ENCODE assay signal across 12 cellular contexts in the genomic region with DNA sequence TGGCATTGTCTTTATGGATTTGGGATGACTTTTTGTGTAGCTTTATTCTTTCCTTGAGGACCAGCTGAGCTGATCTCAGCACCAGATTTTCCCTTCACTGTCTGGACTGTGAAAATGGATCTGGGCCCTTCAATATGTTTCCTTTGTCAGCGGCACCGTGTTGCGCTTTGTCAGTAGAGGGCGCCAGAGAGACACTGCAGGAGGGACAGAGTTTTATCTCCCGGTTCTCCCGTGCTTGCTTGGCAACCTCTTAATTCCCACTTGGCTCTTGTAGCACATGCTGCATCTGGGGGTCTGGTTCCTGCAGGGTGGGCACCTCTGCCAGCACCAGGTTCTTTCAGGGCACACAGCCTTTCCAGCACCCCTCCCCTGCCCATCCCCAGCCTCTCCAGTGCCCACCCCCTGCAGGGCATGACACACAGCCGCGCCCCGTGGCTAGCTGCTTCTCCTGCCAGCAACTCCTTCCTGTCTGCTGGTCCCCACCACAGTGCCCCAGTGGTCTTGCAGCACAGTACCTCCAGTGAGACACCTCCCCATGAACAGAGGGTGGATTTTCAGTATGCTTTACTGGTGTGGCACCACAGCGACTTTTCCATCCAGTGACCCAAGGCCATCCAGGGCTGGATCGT. TPM values are rescaled to one million over a fixed set of nuclear protein-coding genes. Genes with fewer than 3 reads are reported as not detected.
A peak's percentile ranks its signal among the peaks of the same experiment; 100 is the strongest.
DNase-seq lines count a peak whose midpoint lies in the region; ATAC-seq and TF ChIP-seq lines count a peak whose summit lies in the region.
"Had no signal": no experiment of that assay in that cellular context is flagged by ENCODE, and none has a peak within 500 bp of the region (broad histone marks: within the 10 kb centered on the region; RNA-seq: fewer than 3 reads in every experiment).

No MANE protein-coding gene starts in this region.

- H3K4me3 Mint-ChIP-seq in osteocyte (ENCODE audit: unreplicated experiment), result no peak overlapping the region

- H3K27ac ChIP-seq in MM.1S (ENCODE audit: low read length) (no peak overlapping the region), uterus (no peak overlapping the region)
- H3K27ac ChIP-seq: BLaER1 treated with 17β-estradiol and CSF1 and Interleukin-3, amounts not matched to agents 10 nM and 100 nM had no signal

- peak; percentile 75 for TF ChIP-seq CTCF in MM.1S (IDR thresholded peaks at IDR 0.05; ENCODE audit: low read length)
- TF ChIP-seq CTCF in astrocyte of the cerebellum (IDR thresholded peaks at IDR 0.05; ENCODE audit: low read depth, low read length, missing control alignments), result peak; percentile 6
- peak; percentile 19 for TF ChIP-seq CTCF in osteocyte (IDR thresholded peaks at IDR 0.05)
- no peak for TF ChIP-seq CTCF in uterus (IDR thresholded peaks at IDR 0.05)

- H3K27ac Mint-ChIP-seq in osteocyte (ENCODE audit: unreplicated experiment), result no peak overlapping the region

- no peaks in the 10 kb centered on the region for H3F3A ChIP-seq in MM.1S (ENCODE audit: insufficient read depth, low read length)

- H3K36me3 ChIP-seq in MM.1S (replicated peaks; ENCODE audit: insufficient read depth, low read length) (no peaks in the 10 kb centered on the region), uterus (no peaks in the 10 kb centered on the region)
- H3K36me3 ChIP-seq: BLaER1 treated with 17β-estradiol and CSF1 and Interleukin-3, amounts not matched to agents 10 nM and 100 nM had no signal

- H3K4me1 ChIP-seq in MM.1S (ENCODE audit: low read length), result no peaks in the 10 kb centered on the region
- no peaks in the 10 kb centered on the region for H3K4me1 ChIP-seq in uterus

- H3K27me3 Mint-ChIP-seq in osteocyte (ENCODE audit: unreplicated experiment), result peaks cover 15% of the 10 kb centered on the region

- H3K4me2 ChIP-seq in MM.1S (ENCODE audit: low read depth, low read length), result no peak overlapping the region
- H3K4me2 ChIP-seq: BLaER1 treated with 17β-estradiol and CSF1 and Interleukin-3, amounts not matched to agents 10 nM and 100 nM had no signal

- peaks cover 6% of the 10 kb centered on the region for H3K4me1 Mint-ChIP-seq in osteocyte (ENCODE audit: unreplicated experiment)

- H3K27me3 ChIP-seq in MM.1S (replicated peaks; ENCODE audit: insufficient read depth, low read length), result peaks cover 38% of the 10 kb centered on the region
- no peaks in the 10 kb centered on the region for H3K27me3 ChIP-seq in uterus
- H3K27me3 ChIP-seq: BLaER1 treated with 17β-estradiol and CSF1 and Interleukin-3, amounts not matched to agents 10 nM and 100 nM had no signal

- peak; percentile 59 for DNase-seq in activated CD8-positive, alpha-beta memory T cell treated with anti-CD3 and anti-CD28 coated beads, Interleukin-2, amount 50 U/mL, for 48 hours
- DNase-seq in activated CD8-positive, alpha-beta memory T cell treated with anti-CD3 and anti-CD28 coated beads, Interleukin-2, amount 50 U/mL, for 4 hours, result no peak
- DNase-seq in MM.1S (peak; percentile 28), astrocyte of the cerebellum (ENCODE audit: low read depth) (no peak), osteocyte (ENCODE audit: extremely low spot score, unreplicated experiment) (peak; percentile 81), cardiac septum (ENCODE audit: low spot score) (no peak), uterus (no peak)

- no peaks in the 10 kb centered on the region for H4K20me1 ChIP-seq in MM.1S (ENCODE audit: insufficient read depth, low read length)
- H4K20me1 ChIP-seq: BLaER1 treated with 17β-estradiol and CSF1 and Interleukin-3, amounts not matched to agents 10 nM and 100 nM had no signal

- no peak overlapping the region for H2AFZ ChIP-seq in MM.1S (ENCODE audit: low read length)

- no peak for ATAC-seq in GM18505 (IDR thresholded peaks at IDR 0.05; ENCODE audit: unreplicated experiment)

- in situ Hi-C loops in astrocyte of the cerebellum (cut with HindIII; ENCODE audit: low sequenced_read_pairs), result no loop called here

- H3K36me3 Mint-ChIP-seq in osteocyte (ENCODE audit: unreplicated experiment), result no peaks in the 10 kb centered on the region

- H3K79me2 ChIP-seq in MM.1S (ENCODE audit: low read length), result no peaks in the 10 kb centered on the region

- H3K9me3 Mint-ChIP-seq in osteocyte (ENCODE audit: unreplicated experiment), result peaks cover 7% of the 10 kb centered on the region

- H3K9ac ChIP-seq in MM.1S (ENCODE audit: low read length), result no peak overlapping the region
- H3K9ac ChIP-seq: BLaER1 treated with 17β-estradiol and CSF1 and Interleukin-3, amounts not matched to agents 10 nM and 100 nM had no signal

- intact Hi-C loops in cardiac septum (cut with DNase I) (no loop called here), uterus (cut with DNase I; ENCODE audit: low total_unique reads) (no loop called here)

- H3K9me2 ChIP-seq in MM.1S (replicated peaks; ENCODE audit: insufficient read depth, low read length), result no peaks in the 10 kb centered on the region

- TF ChIP-seq POLR2A in GM18505 (IDR thresholded peaks at IDR 0.05; ENCODE audit: borderline replicate concordance, extremely low read depth, insufficient read depth, insufficient read length), result no peak
- TF ChIP-seq POLR2A in uterus (IDR thresholded peaks at IDR 0.05), result no peak

- no peak overlapping the region for H3K4me3 ChIP-seq in MM.1S (ENCODE audit: low read length)
- no peak overlapping the region for H3K4me3 ChIP-seq in astrocyte of the cerebellum (ENCODE audit: low read depth, low read length)
- no peak overlapping the region for H3K4me3 ChIP-seq in uterus
- H3K4me3 ChIP-seq: BLaER1 treated with 17β-estradiol and CSF1 and Interleukin-3, amounts not matched to agents 10 nM and 100 nM had no signal

- H3K9me3 ChIP-seq in MM.1S (replicated peaks; ENCODE audit: insufficient read depth, low read length), result no peaks in the 10 kb centered on the region
- H3K9me3 ChIP-seq in uterus, result no peaks in the 10 kb centered on the region

RNA-seq across cellular contexts. Expression of gene OR1D5, which starts 19.6 kb away (rescaled TPM):
- total RNA-seq in osteocyte (not detected in 2 replicates), cardiac septum (not detected), uterus (not detected)
- total RNA-seq: activated CD8-positive, alpha-beta memory T cell treated with anti-CD3 and anti-CD28 coated beads for 36 hours; lower leg skin; NCI-H460 had no signal

Comparison
In these comparisons a context has a peak if more than half of its experiments do, and no peak if none do; other contexts are left out.
1. DNase-seq: peak in activated CD8-positive, alpha-beta memory T cell treated with anti-CD3 and anti-CD28 coated beads, Interleukin-2, amount 50 U/mL, for 48 hours (single experiment), MM.1S (single experiment) and osteocyte (single experiment); none in activated CD8-positive, alpha-beta memory T cell treated with anti-CD3 and anti-CD28 coated beads, Interleukin-2, amount 50 U/mL, for 4 hours (single experiment), astrocyte of the cerebellum (single experiment), cardiac septum (single experiment) and uterus (0 of 2).
2. CTCF ChIP-seq: peak in MM.1S (single experiment), astrocyte of the cerebellum (single experiment) and osteocyte (single experiment); none in uterus (0 of 4).